8 cellular contexts compared by ENCODE assay signal in the genomic region with DNA sequence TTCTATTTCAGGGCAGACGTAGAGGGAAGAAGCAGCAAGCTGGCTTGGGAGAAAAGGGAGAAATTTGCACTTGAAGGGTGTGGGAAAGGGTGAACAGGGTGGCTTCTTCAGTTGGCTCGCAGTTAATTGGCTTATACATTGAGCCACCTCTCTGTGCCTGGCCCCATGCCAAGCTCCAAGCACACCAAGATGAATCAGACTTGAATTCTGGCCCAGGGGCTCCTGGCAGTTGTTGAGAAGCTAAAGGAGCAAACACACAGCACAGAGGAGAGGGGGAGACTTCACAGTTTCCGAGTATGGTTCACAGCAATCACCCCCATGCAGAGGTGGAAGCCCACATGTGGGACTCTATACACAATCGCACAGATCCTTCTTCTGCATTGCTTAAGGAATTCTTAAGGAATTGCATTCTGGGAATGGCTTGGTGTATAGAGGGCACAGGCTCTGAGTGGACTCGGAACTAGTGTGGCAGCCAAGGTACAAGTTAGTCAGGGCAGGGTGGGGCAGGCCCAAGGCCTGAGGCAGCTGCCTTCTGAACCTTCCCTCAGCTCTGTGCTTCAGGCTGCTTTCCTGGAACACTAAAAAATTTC. TPM values are rescaled to one million over a fixed set of nuclear protein-coding genes. Genes with fewer than 3 reads are reported as not detected.
DNase-seq lines count a peak whose midpoint lies in the region; ATAC-seq and TF ChIP-seq lines count a peak whose summit lies in the region.

No MANE protein-coding gene starts in this region.

- H3K4me3 Mint-ChIP-seq in CD4-positive, alpha-beta memory T cell = peak overlapping the region; percentile 96 to 99 (median 98)
- peak overlapping the region; percentile 93 for H3K4me3 Mint-ChIP-seq in progenitor cell of endocrine pancreas (ENCODE audit: low read depth)

- peak overlapping the region; percentile 88 to 95 for H3K4me3 ChIP-seq in CD4-positive, alpha-beta memory T cell (ENCODE audit: low read length in 2 of 2)
- peak overlapping the region; percentile 95 for H3K4me3 ChIP-seq in adipocyte (ENCODE audit: low read length)

- H3K36me3 ChIP-seq in CD4-positive, alpha-beta memory T cell (ENCODE audit: insufficient read depth, low read length) = peaks cover 4% of the 10 kb centered on the region
- H3K36me3 ChIP-seq in adipocyte (ENCODE audit: control insufficient read depth, insufficient read depth, low read length, severe bottlenecking) = peaks cover 23% of the 10 kb centered on the region

- POLR2A ChIA-PET in CD4-positive, alpha-beta memory T cell (lab: Charles Lee; ENCODE audit: partially characterized antibody) = interaction anchor here (0.7 to 18.6 kb wide), 10 partner anchors 6 to 119 kb away, joined by 3 to 287 read pairs (median 4); a partner anchor contains a TSS

- peaks cover 55 to 80% (median 64%) of the 10 kb centered on the region in 4 donors for H3K4me1 Mint-ChIP-seq in CD4-positive, alpha-beta memory T cell
- peaks cover 26% of the 10 kb centered on the region for H3K4me1 Mint-ChIP-seq in progenitor cell of endocrine pancreas (ENCODE audit: low read depth)

- intact Hi-C loops in CD4-positive, alpha-beta memory T cell (cut with micrococcal nuclease) = no loop called here
- intact Hi-C loops in left cardiac atrium (cut with DNase I) = loop anchor here in 1 of 2 donors (5.0 kb wide), 1 partner anchor 36 kb away; a partner anchor contains a TSS

- no peaks in the 10 kb centered on the region for H3K9me3 Mint-ChIP-seq in CD4-positive, alpha-beta memory T cell
- no peaks in the 10 kb centered on the region for H3K9me3 Mint-ChIP-seq in progenitor cell of endocrine pancreas (ENCODE audit: low read depth)

- DNase-seq in CD4-positive, alpha-beta memory T cell = peak; percentile 39 to 80 (median 49)
- peak; percentile 77 to 85 for DNase-seq in Kasumi-1 (lab: John Stamatoyannopoulos, UW)
- peak; percentile 3 to 46 for DNase-seq in SW 1271 (lab: John Stamatoyannopoulos, UW)
- DNase-seq in adipocyte (ENCODE audit: low read depth) = peak; percentile 90
- DNase-seq in left cardiac atrium = peak; percentile 92
- DNase-seq in progenitor cell of endocrine pancreas (ENCODE audit: low spot score, unreplicated experiment) = no peak
- peak; percentile 91 for DNase-seq in ureter (ENCODE audit: low spot score)

- no peaks in the 10 kb centered on the region for H3K27me3 Mint-ChIP-seq in CD4-positive, alpha-beta memory T cell
- no peaks in the 10 kb centered on the region for H3K27me3 Mint-ChIP-seq in progenitor cell of endocrine pancreas

- H3K36me3 Mint-ChIP-seq in CD4-positive, alpha-beta memory T cell = peaks cover 17 to 38% of the 10 kb centered on the region in 2 donors
- peaks cover 2% of the 10 kb centered on the region for H3K36me3 Mint-ChIP-seq in progenitor cell of endocrine pancreas (ENCODE audit: insufficient read depth)

- peaks cover 76% of the 10 kb centered on the region for H3K4me1 ChIP-seq in CD4-positive, alpha-beta memory T cell (ENCODE audit: insufficient read depth, low read length)
- peaks cover 72% of the 10 kb centered on the region for H3K4me1 ChIP-seq in adipocyte (ENCODE audit: control insufficient read depth, insufficient read depth, low read length)

- ATAC-seq in left cardiac atrium = peak; percentile 60 to 74
- ATAC-seq in GM18907 (IDR thresholded peaks at IDR 0.05; ENCODE audit: unreplicated experiment) = no peak

- peak overlapping the region; percentile 96 for H3K9ac ChIP-seq in adipocyte (ENCODE audit: low read length)

- H3K27ac ChIP-seq in CD4-positive, alpha-beta memory T cell (ENCODE audit: low read depth, low read length) = peak overlapping the region; percentile 85

- H3K27ac Mint-ChIP-seq in CD4-positive, alpha-beta memory T cell = peak overlapping the region; percentile 85 to 99 (median 98)
- H3K27ac Mint-ChIP-seq in progenitor cell of endocrine pancreas = peak overlapping the region; percentile 71

- CTCF ChIA-PET in CD4-positive, alpha-beta memory T cell (lab: Charles Lee; ENCODE audit: partially characterized antibody) = interaction anchor here (1.0 to 3.8 kb wide), 10 partner anchors 8 to 42 kb away, joined by 3 to 33 read pairs (median 5); a partner anchor contains a TSS

- no peak for TF ChIP-seq CTCF in progenitor cell of endocrine pancreas (IDR thresholded peaks at IDR 0.05; ENCODE audit: unreplicated experiment)

- no peaks in the 10 kb centered on the region for H3K27me3 ChIP-seq in CD4-positive, alpha-beta memory T cell (ENCODE audit: insufficient read depth, low read length)
- H3K27me3 ChIP-seq in adipocyte (replicated peaks; ENCODE audit: control insufficient read depth, insufficient read depth, low read length) = no peaks in the 10 kb centered on the region

- no peaks in the 10 kb centered on the region for H3K9me3 ChIP-seq in CD4-positive, alpha-beta memory T cell (ENCODE audit: control insufficient read depth in 1 of 2, low read length in 2 of 2)
- no peaks in the 10 kb centered on the region for H3K9me3 ChIP-seq in adipocyte (ENCODE audit: control insufficient read depth, low read length)

RNA-seq across cellular contexts. Expression of a gene that starts 1.5 kb away (rescaled TPM):
- total RNA-seq in CD4-positive, alpha-beta memory T cell = 100 to 1,000 TPM; 147 to 156 TPM
- polyA plus RNA-seq in CD4-positive, alpha-beta memory T cell = 100 to 1,000 TPM; 500 to 953 TPM
- 100 to 1,000 TPM; 165 to 166 TPM for total RNA-seq in left cardiac atrium
- 48.5 and 55.4 TPM in 2 replicates for total RNA-seq in progenitor cell of endocrine pancreas
- total RNA-seq in ureter = 106 TPM

RNA-seq across cellular contexts. Expression of a gene that starts 6.1 kb away (rescaled TPM):
- total RNA-seq in CD4-positive, alpha-beta memory T cell = 10 to 100 TPM; 81.0 to 81.6 TPM
- 100 to 1,000 TPM in 1 of 2 donors, 10 to 100 TPM in 1; 60.1 to 105 TPM for polyA plus RNA-seq in CD4-positive, alpha-beta memory T cell
- 10 to 100 TPM; 55.0 to 56.8 TPM for total RNA-seq in left cardiac atrium
- 76.2 and 86.9 TPM in 2 replicates for total RNA-seq in progenitor cell of endocrine pancreas
- 72.4 TPM for total RNA-seq in ureter

RNA-seq across cellular contexts. Expression of a gene that starts 34.1 kb away (rescaled TPM):
- total RNA-seq in CD4-positive, alpha-beta memory T cell = 10 to 100 TPM; 58.5 to 61.0 TPM
- polyA plus RNA-seq in CD4-positive, alpha-beta memory T cell = 10 to 100 TPM; 42.8 to 43.2 TPM
- total RNA-seq in left cardiac atrium (10 to 100 TPM; 21.4 to 29.6 TPM), progenitor cell of endocrine pancreas (30.1 and 34.2 TPM in 2 replicates), ureter (39.1 TPM)

RNA-seq across cellular contexts. Expression of a gene that starts 36.2 kb away (rescaled TPM):
- total RNA-seq in CD4-positive, alpha-beta memory T cell = not detected
- polyA plus RNA-seq in CD4-positive, alpha-beta memory T cell = under 1 TPM; 0.13 to 0.24 TPM
- total RNA-seq in left cardiac atrium (10 to 100 TPM; 49.2 to 52.8 TPM), progenitor cell of endocrine pancreas (not detected in 2 replicates), ureter (0.13 TPM)
